Comparison of ENCODE assay signal across 8 cellular contexts in genomic region chr11:43278302-43278956, GRCh38. TPM values are rescaled to one million over a fixed set of nuclear protein-coding genes. Genes with fewer than 3 reads are reported as not detected.
DNase-seq lines count a peak whose midpoint lies in the region; ATAC-seq, FAIRE-seq and TF ChIP-seq lines count a peak whose summit lies in the region.

No MANE protein-coding gene starts in this region.

- POLR2A ChIA-PET in A673 (lab: Charles Lee; ENCODE audit: low non-redundant PET) = no interaction called here

- no peak overlapping the region for H3K27ac ChIP-seq in A673 (ENCODE audit: low read depth, low read length, poor library complexity, severe bottlenecking)
- no peak overlapping the region for H3K27ac ChIP-seq in pancreas

- TF ChIP-seq CTCF in A673 (conservative IDR thresholded peaks at IDR 0.05; ENCODE audit: low read depth, low read length) (peak; percentile 89), pancreas (IDR thresholded peaks at IDR 0.05) (no peak)

- ATAC-seq in GM21360 (IDR thresholded peaks at IDR 0.05; ENCODE audit: unreplicated experiment) (peak; percentile 85), pancreas (peak; percentile 43 to 76 (median 68))

- intact Hi-C loops in A673 (cut with micrococcal nuclease; ENCODE audit: unreplicated experiment) (loop anchor here (1.0 to 2.0 kb wide), 5 partner anchors 148 to 1780 kb away; no protein-coding TSS in a partner anchor), pancreas (cut with DNase I) (no loop called here)

- CTCF ChIA-PET in A673 (lab: Charles Lee) = interaction anchor here (0.6 to 1.4 kb wide), 7 partner anchors 9 to 754 kb away, joined by 3 to 7 read pairs (median 3); no protein-coding TSS in a partner anchor

- FAIRE-seq in pancreas (lab: Jason Lieb, UNC) = no peak

- H3K4me1 ChIP-seq in A673 (ENCODE audit: insufficient read depth, low read length, poor library complexity, severe bottlenecking) (peaks cover 17% of the 10 kb centered on the region), pancreas (no peaks in the 10 kb centered on the region)

- 33 to 42% methylated on average over 9 of the region's 9 CpGs for WGBS in pancreas, 2 donors

- DNase-seq in A673 (ENCODE audit: low spot score) = peak; percentile 95
- peak; percentile 25 for DNase-seq in NCI-H446 treated with DMSO at 0.1 percent for 48 hours (lab: John Stamatoyannopoulos, UW)
- peak; percentile 40 for DNase-seq in cerebellum (ENCODE audit: low spot score)
- no peak for DNase-seq in pancreas
- DNase-seq in UCSD-AML1 (lab: John Stamatoyannopoulos, UW; ENCODE audit: unreplicated experiment) = no peak
- DNase-seq in NCI-H128 (lab: John Stamatoyannopoulos, UW; ENCODE audit: unreplicated experiment) = no peak
- DNase-seq in activated effector memory CD4-positive, alpha-beta T cell treated with Interleukin-2 at 50 U/mL for 16 hours = no peak

- H3K9me3 ChIP-seq in A673 (ENCODE audit: low read depth, low read length, poor library complexity, severe bottlenecking) (no peaks in the 10 kb centered on the region), pancreas (no peaks in the 10 kb centered on the region)

- H3K36me3 ChIP-seq in A673 (ENCODE audit: insufficient read depth, low read length, poor library complexity, severe bottlenecking) = no peaks in the 10 kb centered on the region
- no peaks in the 10 kb centered on the region for H3K36me3 ChIP-seq in pancreas

- no peak overlapping the region for H3K4me3 ChIP-seq in A673 (ENCODE audit: low read depth, low read length, poor library complexity, severe bottlenecking)
- no peak overlapping the region for H3K4me3 ChIP-seq in pancreas

- BruUV-seq in A673 (replicated peaks; lab: Mats Ljungman, UMichigan) = no TSS peak

- H3K27me3 ChIP-seq in A673 (replicated peaks; ENCODE audit: insufficient read depth, low read depth, low read length, poor library complexity) = no peaks in the 10 kb centered on the region
- H3K27me3 ChIP-seq in pancreas = no peaks in the 10 kb centered on the region

RNA-seq across cellular contexts. Expression of gene API5, which starts 33.4 kb away (rescaled TPM):
- total RNA-seq in A673 (2021) = 287 and 328 TPM in 2 replicates
- total RNA-seq in cerebellum = 82.0 TPM
- 10 to 100 TPM; 33.3 to 52.0 (median 45.9) TPM for total RNA-seq in pancreas
- 10 to 100 TPM; 16.3 to 31.6 TPM for polyA plus RNA-seq in pancreas

Comparison
In these comparisons a context has a peak if more than half of its experiments do, and no peak if none do; other contexts are left out.
1. DNase-seq: peak in A673 (single experiment), NCI-H446 treated with DMSO at 0.1 percent for 48 hours (single experiment) and cerebellum (single experiment); none in pancreas (0 of 6), UCSD-AML1 (single experiment), NCI-H128 (single experiment) and activated effector memory CD4-positive, alpha-beta T cell treated with Interleukin-2 at 50 U/mL for 16 hours (single experiment).